ENCODE assay signal across 30 cellular contexts in genomic region chr11:1012740-1013627, GRCh38. TPM values are rescaled to one million over a fixed set of nuclear protein-coding genes. Genes with fewer than 3 reads are reported as not detected.
A peak's percentile ranks its signal among the peaks of the same experiment; 100 is the strongest.
DNase-seq lines count a peak whose midpoint lies in the region; ATAC-seq, FAIRE-seq and TF ChIP-seq lines count a peak whose summit lies in the region.
"Had no signal": no experiment of that assay in that cellular context is flagged by ENCODE, and none has a peak within 500 bp of the region (broad histone marks: within the 10 kb centered on the region; RNA-seq: fewer than 3 reads in every experiment).

No MANE protein-coding gene starts in this region.

- H3K79me2 ChIP-seq in K562 (ENCODE audit: control insufficient read depth, insufficient read depth, low read length): no peaks in the 10 kb centered on the region
- no peaks in the 10 kb centered on the region for H3K79me2 ChIP-seq in PC-9 (ENCODE audit: low read depth)

- peaks cover 0 to 18% (median 15%) of the 10 kb centered on the region in 11 experiments; a peak in 14 of 22 replicates for H3K9me3 ChIP-seq in BLaER1 treated with 17β-estradiol and CSF1 and Interleukin-3, amounts not matched to agents 10 nM and 100 nM (replicated peaks in 1 of 11)
- no peaks in the 10 kb centered on the region for H3K9me3 ChIP-seq in K562 (replicated peaks; ENCODE audit: control insufficient read depth, insufficient read depth, low read depth, low read length)
- H3K9me3 ChIP-seq in PC-9 (ENCODE audit: insufficient read depth, low read depth): no peaks in the 10 kb centered on the region
- H3K9me3 ChIP-seq in effector memory CD4-positive, alpha-beta T cell (ENCODE audit: control insufficient read depth, low read length): no peaks in the 10 kb centered on the region
- H3K9me3 ChIP-seq: body of pancreas, left lung, upper lobe of left lung had no signal

- in situ Hi-C loops in K562 (cut with MboI): no loop called here

- TF ChIP-seq POLR2A in K562 (conservative IDR thresholded peaks at IDR 0.05): no peak

- H3K36me3 ChIP-seq in BLaER1 treated with 17β-estradiol and CSF1 and Interleukin-3, amounts not matched to agents 10 nM and 100 nM: peaks cover 0 to 55% (median 17%) of the 10 kb centered on the region in 11 experiments; a peak in 20 of 22 replicates
- H3K36me3 ChIP-seq in K562 (ENCODE audit: control insufficient read depth, insufficient read depth, low read length) (peaks cover 26% of the 10 kb centered on the region; the same call in 2 of the 3 replicates), PC-9 (ENCODE audit: low read depth) (no peaks in the 10 kb centered on the region)
- H3K36me3 ChIP-seq in effector memory CD4-positive, alpha-beta T cell (ENCODE audit: control insufficient read depth, insufficient read depth, low read length): peaks cover 35% of the 10 kb centered on the region

- H3K9me1 ChIP-seq in K562 (ENCODE audit: control insufficient read depth, insufficient read depth, low read length): peaks cover 7% of the 10 kb centered on the region

- H3K9me2 ChIP-seq in PC-9 (ENCODE audit: insufficient read depth): no peaks in the 10 kb centered on the region

- no peak for TF ChIP-seq CTCF in K562 (IDR thresholded peaks at IDR 0.05 in 2 of 3, conservative IDR thresholded peaks at IDR 0.05 in 1 of 3; ENCODE audit: insufficient read depth in 2 of 3, low read depth in 1 of 3, low read length in 3 of 3)
- no peak for TF ChIP-seq CTCF in PC-9 (conservative IDR thresholded peaks at IDR 0.05)

- H3K4me3 ChIP-seq in BLaER1 treated with 17β-estradiol and CSF1 and Interleukin-3, amounts not matched to agents 10 nM and 100 nM: peak overlapping the region in 3 of 10 experiments; percentile 26 to 38 (median 35); a peak in 5 of 20 replicates
- no peak overlapping the region for H3K4me3 ChIP-seq in K562
- no peak overlapping the region for H3K4me3 ChIP-seq in PC-9
- no peak overlapping the region for H3K4me3 ChIP-seq in effector memory CD4-positive, alpha-beta T cell (ENCODE audit: insufficient read depth, low read depth, low read length, poor library complexity, severe bottlenecking)
- H3K4me3 ChIP-seq: body of pancreas, hepatocyte, left lung, upper lobe of left lung had no signal

- 52% methylated on average over 28 of the region's 28 CpGs for WGBS in K562 (ENCODE audit: insufficient coverage, low coverage, missing lambda C conversion rate)

- BruUV-seq in K562 (replicated peaks; lab: Mats Ljungman, UMichigan) (no TSS peak), PC-9 (replicated peaks; lab: Mats Ljungman, UMichigan) (no TSS peak)

- intact Hi-C loops in K562 (cut with micrococcal nuclease) (no loop called here), PC-9 (cut with micrococcal nuclease; ENCODE audit: unreplicated experiment) (no loop called here)

- FAIRE-seq in K562 (lab: Jason Lieb, UNC): no peak
- FAIRE-seq: frontal cortex had no signal

- POLR2A ChIA-PET in K562 (lab: Yijun Ruan, JAX): interaction anchor here (0.6 to 0.7 kb wide), 2 partner anchors 9 to 333 kb away, joined by 3 read pairs; no protein-coding TSS in a partner anchor
- POLR2A ChIA-PET in PC-9 (lab: Charles Lee; ENCODE audit: unreplicated experiment): no interaction called here

- peak; percentile 11; the same call in 2 of the 3 replicates for ATAC-seq in K562
- no peak for ATAC-seq in HG03108 (IDR thresholded peaks at IDR 0.05; ENCODE audit: unreplicated experiment)
- ATAC-seq: activated CD4-positive, CD25-positive, alpha-beta regulatory T cell treated with anti-CD3 and anti-CD28 coated beads, Interleukin-2, amount 50 U/mL, for 24 hours; activated CD8-positive, alpha-beta T cell treated with anti-CD3 and anti-CD28 coated beads for 36 hours; activated naive CD8-positive, alpha-beta T cell treated with anti-CD3 and anti-CD28 coated beads, Interleukin-2, amount 50 U/mL, for 24 hours; body of pancreas; esophagus mucosa; left lung; sciatic nerve had no signal

- no peak for TF ChIP-seq RAD21 in K562 (CRISPR knock-in tag; conservative IDR thresholded peaks at IDR 0.05 in 1 of 2, IDR thresholded peaks at IDR 0.05 in 1 of 2)

- CTCF ChIA-PET in K562 (lab: Yijun Ruan, JAX; ENCODE audit: low intra/inter-chr PET ratio): no interaction called here
- CTCF ChIA-PET in PC-9 (lab: Charles Lee): no interaction called here

- H2AFZ ChIP-seq in K562 (ENCODE audit: low read depth, low read length) (no peak overlapping the region), PC-9 (no peak overlapping the region)
- H2AFZ ChIP-seq: hepatocyte, parathyroid adenoma had no signal

- H3K4me2 ChIP-seq in BLaER1 treated with 17β-estradiol and CSF1 and Interleukin-3, amounts not matched to agents 10 nM and 100 nM: peak overlapping the region; percentile 68 to 97 (median 87)
- no peak overlapping the region for H3K4me2 ChIP-seq in K562 (ENCODE audit: insufficient read depth, low read length)
- H3K4me2 ChIP-seq in PC-9: no peak overlapping the region
- H3K4me2 ChIP-seq: hepatocyte had no signal

- peaks cover 5 to 100% (median 62%) of the 10 kb centered on the region in 11 experiments; a peak in 20 of 22 replicates for H4K20me1 ChIP-seq in BLaER1 treated with 17β-estradiol and CSF1 and Interleukin-3, amounts not matched to agents 10 nM and 100 nM
- H4K20me1 ChIP-seq in K562 (replicated peaks; ENCODE audit: control insufficient read depth, insufficient read depth, low read length): no peaks in the 10 kb centered on the region; the same call in 1 of the 2 replicates
- no peaks in the 10 kb centered on the region for H4K20me1 ChIP-seq in PC-9 (ENCODE audit: insufficient read depth)

- no peak for TF ChIP-seq EP300 in K562 (IDR thresholded peaks at IDR 0.05; ENCODE audit: low read length)

- H3K27me3 ChIP-seq in BLaER1 treated with 17β-estradiol and CSF1 and Interleukin-3, amounts not matched to agents 10 nM and 100 nM: peaks cover 0 to 55% (median 0%) of the 10 kb centered on the region in 11 experiments; a peak in 8 of 22 replicates
- peaks cover 2 to 15% of the 10 kb centered on the region in 2 experiments; a peak in 4 of 5 replicates for H3K27me3 ChIP-seq in K562 (ENCODE audit: control insufficient read depth in 2 of 2, insufficient read depth in 2 of 2, low read length in 2 of 2)
- no peaks in the 10 kb centered on the region for H3K27me3 ChIP-seq in PC-9 (ENCODE audit: insufficient read depth, low read depth)
- H3K27me3 ChIP-seq in effector memory CD4-positive, alpha-beta T cell (replicated peaks; ENCODE audit: control insufficient read depth, insufficient read depth, low read length, poor library complexity, severe bottlenecking): no peaks in the 10 kb centered on the region
- H3K27me3 ChIP-seq: body of pancreas, hepatocyte, left lung, upper lobe of left lung had no signal

- peak overlapping the region in 6 of 11 experiments; percentile 5 to 82 (median 70); a peak in 7 of 22 replicates for H3K27ac ChIP-seq in BLaER1 treated with 17β-estradiol and CSF1 and Interleukin-3, amounts not matched to agents 10 nM and 100 nM
- H3K27ac ChIP-seq in K562 (ENCODE audit: extremely low read depth, low read depth, low read length) (no peak overlapping the region), PC-9 (no peak overlapping the region)
- H3K27ac ChIP-seq in effector memory CD4-positive, alpha-beta T cell (ENCODE audit: insufficient read depth, low read length, poor library complexity, severe bottlenecking): no peak overlapping the region
- H3K27ac ChIP-seq: hepatocyte, left lung, parathyroid adenoma, upper lobe of left lung had no signal

- peak; percentile 12 for DNase-seq in NCI-H1092 treated with DMSO at 0.1 percent for 48 hours (lab: John Stamatoyannopoulos, UW)
- DNase-seq in NCI-H2171 (lab: John Stamatoyannopoulos, UW): peak; percentile 11
- no peak for DNase-seq in K562 (ENCODE audit: extremely low read depth in 1 of 4, low spot score in 3 of 4)
- no peak for DNase-seq in SW480 (ENCODE audit: low spot score)
- no peak for DNase-seq in PC-9
- DNase-seq in effector memory CD4-positive, alpha-beta T cell: no peak
- DNase-seq: activated CD8-positive, alpha-beta T cell treated with anti-CD3 and anti-CD28 coated beads for 36 hours; activated effector memory CD4-positive, alpha-beta T cell treated with anti-CD3 and anti-CD28 coated beads, Interleukin-2, amount 50 U/mL, for 16 hours; activated naive CD8-positive, alpha-beta T cell treated with anti-CD3 and anti-CD28 coated beads, Interleukin-2, amount 50 U/mL, for 24 hours; activated T-cell treated with anti-CD3 and anti-CD28 coated beads for 4 hours; effector CD4-positive, alpha-beta T cell; GDM1; immature natural killer cell; left lung; NCI-H1048; NCI-H524 treated with DMSO at 0.1 percent for 48 hours; nephron progenitor cell had no signal

- peak overlapping the region in 7 of 11 experiments; percentile 21 to 72 (median 53); a peak in 10 of 22 replicates for H3K9ac ChIP-seq in BLaER1 treated with 17β-estradiol and CSF1 and Interleukin-3, amounts not matched to agents 10 nM and 100 nM
- no peak overlapping the region for H3K9ac ChIP-seq in K562 (ENCODE audit: insufficient read depth in 1 of 2, low read depth in 2 of 2, low read length in 2 of 2)
- H3K9ac ChIP-seq: parathyroid adenoma had no signal

- H3K4me1 ChIP-seq in BLaER1 treated with 17β-estradiol and CSF1 and Interleukin-3, amounts not matched to agents 10 nM and 100 nM: peaks cover 75 to 94% (median 82%) of the 10 kb centered on the region in 10 experiments
- H3K4me1 ChIP-seq in K562 (replicated peaks in 1 of 2; ENCODE audit: control insufficient read depth in 2 of 2, insufficient read depth in 2 of 2, low read length in 2 of 2) (peaks cover 0 to 22% of the 10 kb centered on the region in 2 experiments; a peak in 1 of 5 replicates), PC-9 (replicated peaks; ENCODE audit: insufficient read depth) (no peaks in the 10 kb centered on the region)
- H3K4me1 ChIP-seq in effector memory CD4-positive, alpha-beta T cell (ENCODE audit: control insufficient read depth, insufficient read depth, low read length, poor library complexity, severe bottlenecking): no peaks in the 10 kb centered on the region
- H3K4me1 ChIP-seq: left lung, parathyroid adenoma, upper lobe of left lung had no signal

- no peaks in the 10 kb centered on the region for H3F3A ChIP-seq in PC-9 (ENCODE audit: insufficient read depth, low read depth)

RNA-seq across cellular contexts. Expression of gene MUC6, which starts 23.5 kb away (rescaled TPM):
- not detected in 2 replicates for total RNA-seq in K562 (2011; cell fraction: chromatin; rRNA removed; ENCODE audit: low replicate concordance)
- total RNA-seq in K562 (2011; cell fraction: nucleolus; rRNA removed): not detected in 2 replicates
- total RNA-seq in K562 (2011; cell fraction: nucleoplasm; rRNA removed): not detected in 2 replicates
- total RNA-seq in K562 (2014; rRNA removed) (not detected in 2 replicates), K562 (2014; rRNA removed; fragmentation: Illumina TruSeq; extraction: Trizol) (not detected in 2 replicates), K562 (2015; rRNA removed; fragmentation: Illumina TruSeq; extraction: Trizol) (not detected in 2 replicates), K562 (2021) (0.16 TPM in 1 of 2 replicates, not detected in the other), PC-9 (2021) (0.07 TPM in 1 of 2 replicates, not detected in the other)
- polyA plus RNA-seq in K562 (2011; rRNA removed) (not detected in 2 replicates), K562 (2014; fragmentation: Illumina TruSeq; extraction: Trizol) (not detected in 2 replicates), K562 (2014; fragmentation: Nextera tagmentation; extraction: Ambion mirVana) (not detected), K562 (2014; rRNA removed) (0.01 TPM in 1 of 2 replicates, not detected in the other)
- not detected in 2 replicates for polyA plus RNA-seq in K562 (2011; cell fraction: cytosol; rRNA removed)
- polyA plus RNA-seq in K562 (2011; cell fraction: nucleus; rRNA removed): not detected in 2 replicates
- polyA plus RNA-seq in K562 (2012): 0.03 and 0.06 TPM in 2 replicates
- not detected in 2 replicates for polyA minus RNA-seq in K562 (2011; rRNA and poly(A)+ RNA removed)
- polyA minus RNA-seq in K562 (2011; cell fraction: cytosol; rRNA and poly(A)+ RNA removed): not detected in 2 replicates
- polyA minus RNA-seq in K562 (2011; cell fraction: nucleus; rRNA and poly(A)+ RNA removed): not detected in 2 replicates
- total RNA-seq: activated CD8-positive, alpha-beta T cell treated with anti-CD3 and anti-CD28 coated beads for 36 hours; chondrocyte; esophagus mucosa; frontal cortex; hepatocyte; left lung; LHCN-M2; sciatic nerve had no signal
- polyA plus RNA-seq: CD14-positive monocyte, hepatocyte, immature natural killer cell had no signal

Comparison
In these comparisons a context has a peak if more than half of its experiments do, and no peak if none do; other contexts are left out.
1. H3K27ac ChIP-seq: peak in BLaER1 treated with 17β-estradiol and CSF1 and Interleukin-3, amounts not matched to agents 10 nM and 100 nM (6 of 11); none in K562 (single experiment), PC-9 (single experiment) and effector memory CD4-positive, alpha-beta T cell (single experiment).
2. H3K4me2 ChIP-seq: peak in BLaER1 treated with 17β-estradiol and CSF1 and Interleukin-3, amounts not matched to agents 10 nM and 100 nM (11 of 11); none in K562 (single experiment) and PC-9 (single experiment).
3. H3K9ac ChIP-seq: peak in BLaER1 treated with 17β-estradiol and CSF1 and Interleukin-3, amounts not matched to agents 10 nM and 100 nM (7 of 11); none in K562 (0 of 2).
4. DNase-seq: peak in NCI-H1092 treated with DMSO at 0.1 percent for 48 hours (single experiment) and NCI-H2171 (single experiment); none in K562 (0 of 4), SW480 (single experiment), PC-9 (0 of 2) and effector memory CD4-positive, alpha-beta T cell (0 of 3).